In the genomic region with DNA sequence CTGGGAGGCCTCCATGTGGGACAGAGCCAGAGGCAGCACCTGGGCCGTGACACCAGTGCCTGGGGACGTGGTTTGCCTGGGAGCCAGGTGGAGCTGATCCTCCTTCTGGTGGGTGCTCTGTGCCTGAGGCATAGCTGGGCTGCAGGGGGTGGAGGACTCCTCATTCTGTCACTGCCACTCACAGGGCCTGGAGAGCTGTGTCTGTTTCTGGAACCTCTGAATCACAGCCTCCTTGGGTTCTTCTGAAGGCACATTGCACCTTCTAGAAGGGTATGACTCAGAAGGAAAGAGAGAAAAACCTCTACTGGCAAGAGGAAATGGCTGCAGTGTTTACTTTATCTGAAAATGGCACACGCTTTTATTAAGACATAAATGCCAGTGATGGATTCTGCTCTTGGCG, we compare ENCODE assay signal across 10 cellular contexts.
DNase-seq lines count a peak whose midpoint lies in the region; ATAC-seq and TF ChIP-seq lines count a peak whose summit lies in the region.
"Had no signal": no experiment of that assay in that cellular context is flagged by ENCODE, and none has a peak within 500 bp of the region (broad histone marks: within the 10 kb centered on the region; RNA-seq: fewer than 3 reads in every experiment).

No MANE protein-coding gene starts in this region.

- H3K9ac ChIP-seq in duodenal mucosa (ENCODE audit: low read depth in 1 of 2, low read length in 2 of 2): no peak overlapping the region

- peaks cover 58% of the 10 kb centered on the region for H3K4me1 Mint-ChIP-seq in activated CD4-positive, alpha-beta memory T cell treated with anti-CD3 and anti-CD28 coated beads, Interleukin-2, amount 10 ng/mL, durations not matched to agents 7 days and 5 days

- H3K36me3 Mint-ChIP-seq in activated CD4-positive, alpha-beta memory T cell treated with anti-CD3 and anti-CD28 coated beads, Interleukin-2, amount 10 ng/mL, durations not matched to agents 7 days and 5 days (ENCODE audit: low read depth): peaks cover 44% of the 10 kb centered on the region

- H3K4me3 Mint-ChIP-seq in activated CD4-positive, alpha-beta memory T cell treated with anti-CD3 and anti-CD28 coated beads, Interleukin-2, amount 10 ng/mL, durations not matched to agents 7 days and 5 days: peak overlapping the region; percentile 37

- H3K27ac ChIP-seq in duodenal mucosa (ENCODE audit: low read depth, low read length): no peak overlapping the region

- TF ChIP-seq CTCF in GM13976 (IDR thresholded peaks at IDR 0.05; ENCODE audit: borderline replicate concordance, control extremely low read depth, extremely low read depth, insufficient read depth, missing control alignments): no peak

- H3K27me3 ChIP-seq in duodenal mucosa (ENCODE audit: control insufficient read depth in 1 of 2, insufficient read depth in 2 of 2, low read length in 2 of 2): no peaks in the 10 kb centered on the region

- no peaks in the 10 kb centered on the region for H3K36me3 ChIP-seq in duodenal mucosa (ENCODE audit: control insufficient read depth in 1 of 2, insufficient read depth in 2 of 2, low read length in 2 of 2)

- H3K9me3 ChIP-seq in duodenal mucosa (ENCODE audit: control insufficient read depth in 1 of 2, low read length in 2 of 2): peaks cover 0 to 3% of the 10 kb centered on the region in 2 donors

- in situ Hi-C loops in GM13976 (cut with MboI; ENCODE audit: low sequenced_read_pairs, unreplicated experiment): no loop called here

- H3K4me3 ChIP-seq in duodenal mucosa (ENCODE audit: low read depth in 1 of 2, low read length in 2 of 2): peak overlapping the region; percentile 8 to 34

- peaks cover 23 to 28% of the 10 kb centered on the region in 2 donors for H3K4me1 ChIP-seq in duodenal mucosa (ENCODE audit: control insufficient read depth in 1 of 2, insufficient read depth in 2 of 2, low read length in 2 of 2)

- ATAC-seq in GM18502 (IDR thresholded peaks at IDR 0.05; ENCODE audit: poor library complexity, unreplicated experiment) (peak; percentile 58), HG02981 (IDR thresholded peaks at IDR 0.05; ENCODE audit: unreplicated experiment) (no peak), GM18870 (IDR thresholded peaks at IDR 0.05; ENCODE audit: unreplicated experiment) (no peak)
- ATAC-seq: left ventricle myocardium superior had no signal

- DNase-seq in activated CD4-positive, alpha-beta memory T cell treated with anti-CD3 and anti-CD28 coated beads, Interleukin-2, amount 10 ng/mL, durations not matched to agents 7 days and 5 days: peak; percentile 79
- DNase-seq in stimulated activated CD4-positive, alpha-beta T cell treated with anti-CD3 and anti-CD28 coated beads, Interleukin-4, amount 100 ng/mL, for 48 hours (ENCODE audit: low read depth in 2 of 2): peak; percentile 43 to 65
- DNase-seq in GM13976 (ENCODE audit: low spot score) (no peak), occipital lobe (lab: John Stamatoyannopoulos, UW) (no peak)
- DNase-seq: left ventricle myocardium superior, NCI-H1436 had no signal

- H3K27me3 Mint-ChIP-seq in activated CD4-positive, alpha-beta memory T cell treated with anti-CD3 and anti-CD28 coated beads, Interleukin-2, amount 10 ng/mL, durations not matched to agents 7 days and 5 days: no peaks in the 10 kb centered on the region

- POLR2A ChIA-PET in activated CD4-positive, alpha-beta memory T cell treated with anti-CD3 and anti-CD28 coated beads, Interleukin-2, amount 10 ng/mL, durations not matched to agents 7 days and 5 days (lab: Charles Lee): interaction anchor here (0.7 to 4.0 kb wide), 14 partner anchors 9 to 1528 kb away, joined by 3 to 23 read pairs (median 5); no protein-coding TSS in a partner anchor

- peak overlapping the region; percentile 98 for H3K27ac Mint-ChIP-seq in activated CD4-positive, alpha-beta memory T cell treated with anti-CD3 and anti-CD28 coated beads, Interleukin-2, amount 10 ng/mL, durations not matched to agents 7 days and 5 days

- CTCF ChIA-PET in activated CD4-positive, alpha-beta memory T cell treated with anti-CD3 and anti-CD28 coated beads, Interleukin-2, amount 10 ng/mL, durations not matched to agents 7 days and 5 days (lab: Charles Lee): interaction anchor here (1.0 to 2.6 kb wide), 5 partner anchors 12 to 536 kb away, joined by 3 to 12 read pairs (median 3); no protein-coding TSS in a partner anchor

- peaks cover 12% of the 10 kb centered on the region for H3K9me3 Mint-ChIP-seq in activated CD4-positive, alpha-beta memory T cell treated with anti-CD3 and anti-CD28 coated beads, Interleukin-2, amount 10 ng/mL, durations not matched to agents 7 days and 5 days

Comparison
In these comparisons a context has a peak if more than half of its experiments do, and no peak if none do; other contexts are left out.
1. DNase-seq: peak in activated CD4-positive, alpha-beta memory T cell treated with anti-CD3 and anti-CD28 coated beads, Interleukin-2, amount 10 ng/mL, durations not matched to agents 7 days and 5 days (single experiment) and stimulated activated CD4-positive, alpha-beta T cell treated with anti-CD3 and anti-CD28 coated beads, Interleukin-4, amount 100 ng/mL, for 48 hours (2 of 2); none in GM13976 (single experiment) and occipital lobe (single experiment).